Comparison of ENCODE assay signal across 1 cellular context in the genomic region with DNA sequence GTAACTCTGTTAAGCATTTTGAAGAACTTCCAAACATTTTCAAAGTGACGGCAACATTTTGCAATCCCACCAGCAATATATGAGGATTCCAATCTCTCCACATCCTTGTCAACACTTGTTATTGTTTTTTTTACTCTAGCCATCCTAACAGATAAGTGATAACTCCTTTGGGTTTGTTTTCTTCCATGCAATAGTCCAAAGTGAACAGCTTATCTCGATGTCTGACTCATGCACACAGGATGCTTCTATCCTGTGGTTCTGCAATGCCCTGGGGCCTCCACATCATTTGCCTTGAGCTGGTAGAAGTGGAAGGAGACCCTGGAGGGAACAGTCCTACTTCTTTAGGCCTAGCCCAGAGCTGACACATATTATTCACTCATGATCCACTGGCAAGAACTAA.
TF ChIP-seq lines count a peak whose summit lies in the region.

No MANE protein-coding gene starts in this region.

TF ChIP-seq in HepG2, 621 proteins besides CTCF, POLR2A, EP300 and RAD21:
- no peak for TF ChIP-seq ZNF142 (CRISPR knock-in tag; IDR thresholded peaks at IDR 0.05)
- TF ChIP-seq ETV5 (CRISPR knock-in tag; IDR thresholded peaks at IDR 0.05; ENCODE audit: borderline replicate concordance), result peak; percentile 19; the same call in 1 of the 2 replicates
- TF ChIP-seq ZNF451 (CRISPR knock-in tag; IDR thresholded peaks at IDR 0.05), result no peak
- TF ChIP-seq HNRNPH1 (optimal IDR thresholded peaks at IDR 0.05; ENCODE audit: low read depth, low read length), result no peak
- TF ChIP-seq ZNF605 (CRISPR knock-in tag; IDR thresholded peaks at IDR 0.05), result no peak
- TF ChIP-seq, protein P1, sequence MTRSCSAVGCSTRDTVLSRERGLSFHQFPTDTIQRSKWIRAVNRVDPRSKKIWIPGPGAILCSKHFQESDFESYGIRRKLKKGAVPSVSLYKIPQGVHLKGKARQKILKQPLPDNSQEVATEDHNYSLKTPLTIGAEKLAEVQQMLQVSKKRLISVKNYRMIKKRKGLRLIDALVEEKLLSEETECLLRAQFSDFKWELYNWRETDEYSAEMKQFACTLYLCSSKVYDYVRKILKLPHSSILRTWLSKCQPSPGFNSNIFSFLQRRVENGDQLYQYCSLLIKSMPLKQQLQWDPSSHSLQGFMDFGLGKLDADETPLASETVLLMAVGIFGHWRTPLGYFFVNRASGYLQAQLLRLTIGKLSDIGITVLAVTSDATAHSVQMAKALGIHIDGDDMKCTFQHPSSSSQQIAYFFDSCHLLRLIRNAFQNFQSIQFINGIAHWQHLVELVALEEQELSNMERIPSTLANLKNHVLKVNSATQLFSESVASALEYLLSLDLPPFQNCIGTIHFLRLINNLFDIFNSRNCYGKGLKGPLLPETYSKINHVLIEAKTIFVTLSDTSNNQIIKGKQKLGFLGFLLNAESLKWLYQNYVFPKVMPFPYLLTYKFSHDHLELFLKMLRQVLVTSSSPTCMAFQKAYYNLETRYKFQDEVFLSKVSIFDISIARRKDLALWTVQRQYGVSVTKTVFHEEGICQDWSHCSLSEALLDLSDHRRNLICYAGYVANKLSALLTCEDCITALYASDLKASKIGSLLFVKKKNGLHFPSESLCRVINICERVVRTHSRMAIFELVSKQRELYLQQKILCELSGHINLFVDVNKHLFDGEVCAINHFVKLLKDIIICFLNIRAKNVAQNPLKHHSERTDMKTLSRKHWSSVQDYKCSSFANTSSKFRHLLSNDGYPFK (CRISPR knock-in tag; IDR thresholded peaks at IDR 0.05; ENCODE audit: borderline replicate concordance), result no peak
- TF ChIP-seq NRL (CRISPR knock-in tag; IDR thresholded peaks at IDR 0.05; ENCODE audit: borderline replicate concordance), result no peak
- TF ChIP-seq PCBP2 (optimal IDR thresholded peaks at IDR 0.05; ENCODE audit: low read depth, low read length, poor library complexity, severe bottlenecking), result no peak
- no peak for TF ChIP-seq ARNTL (CRISPR knock-in tag; IDR thresholded peaks at IDR 0.05)
- TF ChIP-seq TRIM24 (CRISPR knock-in tag; IDR thresholded peaks at IDR 0.05), result 0 out of 2 replicates have a peak, but pooled peaks have one; percentile 39
- TF ChIP-seq ZNF7 (CRISPR knock-in tag; IDR thresholded peaks at IDR 0.05), result peak; percentile 93
- no peak for TF ChIP-seq ARNT (IDR thresholded peaks at IDR 0.05)
- TF ChIP-seq ARID4A (CRISPR knock-in tag; IDR thresholded peaks at IDR 0.05; ENCODE audit: borderline replicate concordance), result no peak
- no peak for TF ChIP-seq ONECUT2 (CRISPR knock-in tag; IDR thresholded peaks at IDR 0.05)
- no peak for TF ChIP-seq POGZ (CRISPR knock-in tag; IDR thresholded peaks at IDR 0.05)
- no peak for TF ChIP-seq NCOA2 (CRISPR knock-in tag; IDR thresholded peaks at IDR 0.05)
- TF ChIP-seq SATB2 (CRISPR knock-in tag; IDR thresholded peaks at IDR 0.05), result no peak
- TF ChIP-seq, protein P2, sequence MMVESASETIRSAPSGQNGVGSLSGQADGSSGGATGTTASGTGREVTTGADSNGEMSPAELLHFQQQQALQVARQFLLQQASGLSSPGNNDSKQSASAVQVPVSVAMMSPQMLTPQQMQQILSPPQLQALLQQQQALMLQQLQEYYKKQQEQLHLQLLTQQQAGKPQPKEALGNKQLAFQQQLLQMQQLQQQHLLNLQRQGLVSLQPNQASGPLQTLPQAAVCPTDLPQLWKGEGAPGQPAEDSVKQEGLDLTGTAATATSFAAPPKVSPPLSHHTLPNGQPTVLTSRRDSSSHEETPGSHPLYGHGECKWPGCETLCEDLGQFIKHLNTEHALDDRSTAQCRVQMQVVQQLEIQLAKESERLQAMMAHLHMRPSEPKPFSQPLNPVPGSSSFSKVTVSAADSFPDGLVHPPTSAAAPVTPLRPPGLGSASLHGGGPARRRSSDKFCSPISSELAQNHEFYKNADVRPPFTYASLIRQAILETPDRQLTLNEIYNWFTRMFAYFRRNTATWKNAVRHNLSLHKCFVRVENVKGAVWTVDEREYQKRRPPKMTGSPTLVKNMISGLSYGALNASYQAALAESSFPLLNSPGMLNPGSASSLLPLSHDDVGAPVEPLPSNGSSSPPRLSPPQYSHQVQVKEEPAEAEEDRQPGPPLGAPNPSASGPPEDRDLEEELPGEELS (CRISPR knock-in tag; IDR thresholded peaks at IDR 0.05), result 0 out of 2 replicates have a peak, but pooled peaks have one; percentile 37
- TF ChIP-seq FOXP1 (IDR thresholded peaks at IDR 0.05), result no peak
- peak; percentile 24; the same call in 1 of the 2 replicates for TF ChIP-seq FOXP1 (CRISPR knock-in tag; IDR thresholded peaks at IDR 0.05)
- no peak for TF ChIP-seq ZNF619 (CRISPR knock-in tag; IDR thresholded peaks at IDR 0.05)
- no peak for TF ChIP-seq ZNF644 (CRISPR knock-in tag; IDR thresholded peaks at IDR 0.05; ENCODE audit: low read depth)
- no peak for TF ChIP-seq ZNF496 (CRISPR knock-in tag; IDR thresholded peaks at IDR 0.05; ENCODE audit: insufficient replicate concordance)
- TF ChIP-seq, protein P3, sequence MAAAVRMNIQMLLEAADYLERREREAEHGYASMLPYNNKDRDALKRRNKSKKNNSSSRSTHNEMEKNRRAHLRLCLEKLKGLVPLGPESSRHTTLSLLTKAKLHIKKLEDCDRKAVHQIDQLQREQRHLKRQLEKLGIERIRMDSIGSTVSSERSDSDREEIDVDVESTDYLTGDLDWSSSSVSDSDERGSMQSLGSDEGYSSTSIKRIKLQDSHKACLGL (CRISPR knock-in tag; IDR thresholded peaks at IDR 0.05), result no peak
- peak; percentile 89 for TF ChIP-seq FOSL2 (CRISPR knock-in tag; IDR thresholded peaks at IDR 0.05)
- TF ChIP-seq BCL6 (CRISPR knock-in tag; IDR thresholded peaks at IDR 0.05), result no peak
- TF ChIP-seq SKI (IDR thresholded peaks at IDR 0.05; ENCODE audit: partially characterized antibody), result no peak
- TF ChIP-seq, protein P4, sequence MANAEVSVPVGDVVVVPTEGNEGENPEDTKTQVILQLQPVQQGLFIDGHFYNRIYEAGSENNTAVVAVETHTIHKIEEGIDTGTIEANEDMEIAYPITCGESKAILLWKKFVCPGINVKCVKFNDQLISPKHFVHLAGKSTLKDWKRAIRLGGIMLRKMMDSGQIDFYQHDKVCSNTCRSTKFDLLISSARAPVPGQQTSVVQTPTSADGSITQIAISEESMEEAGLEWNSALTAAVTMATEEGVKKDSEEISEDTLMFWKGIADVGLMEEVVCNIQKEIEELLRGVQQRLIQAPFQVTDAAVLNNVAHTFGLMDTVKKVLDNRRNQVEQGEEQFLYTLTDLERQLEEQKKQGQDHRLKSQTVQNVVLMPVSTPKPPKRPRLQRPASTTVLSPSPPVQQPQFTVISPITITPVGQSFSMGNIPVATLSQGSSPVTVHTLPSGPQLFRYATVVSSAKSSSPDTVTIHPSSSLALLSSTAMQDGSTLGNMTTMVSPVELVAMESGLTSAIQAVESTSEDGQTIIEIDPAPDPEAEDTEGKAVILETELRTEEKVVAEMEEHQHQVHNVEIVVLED (CRISPR knock-in tag; IDR thresholded peaks at IDR 0.05; ENCODE audit: borderline replicate concordance), result no peak
